Comparison of ENCODE assay signal across 9 cellular contexts in genomic region chr6:87806098-87806497, GRCh38.
"Had no signal": no experiment of that assay in that cellular context is flagged by ENCODE, and none has a peak within 500 bp of the region (broad histone marks: within the 10 kb centered on the region; RNA-seq: fewer than 3 reads in every experiment).

No MANE protein-coding gene starts in this region.

- H3K27ac ChIP-seq: cardiac muscle cell, psoas muscle, right lobe of liver had no signal

- H3K36me3 Mint-ChIP-seq: activated CD8-positive, alpha-beta memory T cell treated with anti-CD3 and anti-CD28 coated beads, Interleukin-2, amount 10 ng/mL, durations not matched to agents 7 days and 5 days; type B pancreatic cell had no signal

- ATAC-seq: activated CD8-positive, alpha-beta memory T cell treated with anti-CD3 and anti-CD28 coated beads, Interleukin-2, amount 10 ng/mL, durations not matched to agents 7 days and 5 days had no signal

- H3K4me1 ChIP-seq: psoas muscle had no signal

- H3K9me3 Mint-ChIP-seq: nephron, type B pancreatic cell had no signal

- DNase-seq: activated CD8-positive, alpha-beta memory T cell treated with anti-CD3 and anti-CD28 coated beads, Interleukin-2, amount 10 ng/mL, durations not matched to agents 7 days and 5 days; heart left ventricle; psoas muscle; right lobe of liver; stimulated activated naive CD4-positive, alpha-beta T cell treated with Interleukin-2 at 50 U/mL for 16 hours had no signal

- H3K4me3 ChIP-seq: cardiac muscle cell, heart left ventricle, mucosa of descending colon, psoas muscle, right lobe of liver had no signal

- H3K36me3 ChIP-seq: cardiac muscle cell, heart left ventricle, right lobe of liver had no signal

- H3K27me3 Mint-ChIP-seq: activated CD8-positive, alpha-beta memory T cell treated with anti-CD3 and anti-CD28 coated beads, Interleukin-2, amount 10 ng/mL, durations not matched to agents 7 days and 5 days; type B pancreatic cell had no signal

- H3K4me3 Mint-ChIP-seq: activated CD8-positive, alpha-beta memory T cell treated with anti-CD3 and anti-CD28 coated beads, Interleukin-2, amount 10 ng/mL, durations not matched to agents 7 days and 5 days; nephron; type B pancreatic cell had no signal

- H3K27ac Mint-ChIP-seq: activated CD8-positive, alpha-beta memory T cell treated with anti-CD3 and anti-CD28 coated beads, Interleukin-2, amount 10 ng/mL, durations not matched to agents 7 days and 5 days; type B pancreatic cell had no signal

- H3K27me3 ChIP-seq: cardiac muscle cell, heart left ventricle, right lobe of liver had no signal

- H3K9me3 ChIP-seq: heart left ventricle, mucosa of descending colon, psoas muscle, right lobe of liver had no signal
